1 cellular context compared by ENCODE assay signal in genomic region chr17:59220328-59221158, GRCh38.
TF ChIP-seq lines count a peak whose summit lies in the region.

Gene GDPD1 (plus strand): TSS chr17:59220511. CDS start chr17:59220610, 99 bp downstream.

TF ChIP-seq in GM12878, 131 proteins besides CTCF, POLR2A, EP300 and RAD21 (continued from another document):
- peak; percentile 59 for TF ChIP-seq ZNF687 (IDR thresholded peaks at IDR 0.05)
- TF ChIP-seq MXI1 (IDR thresholded peaks at IDR 0.05; ENCODE audit: low read depth, low read length) = peak; percentile 28; the same call in 1 of the 2 replicates
- no peak for TF ChIP-seq BCL3 (IDR thresholded peaks at IDR 0.05; ENCODE audit: borderline replicate concordance, insufficient read depth, low read depth, low read length, poor library complexity, severe bottlenecking)
- peak; percentile 68 for TF ChIP-seq ATF7 (IDR thresholded peaks at IDR 0.05; ENCODE audit: low read depth)
- no peak for TF ChIP-seq USF2 (IDR thresholded peaks at IDR 0.05; ENCODE audit: borderline replicate concordance, low read depth, low read length)
- TF ChIP-seq IKZF2 (IDR thresholded peaks at IDR 0.05) = peak in 1 of 2 experiments; percentile 66; a peak in 1 of 4 replicates
- peak; percentile 75 for TF ChIP-seq CREM (IDR thresholded peaks at IDR 0.05; ENCODE audit: low read depth)
- TF ChIP-seq NFIC (IDR thresholded peaks at IDR 0.05; ENCODE audit: low read depth, low read length) = no peak
- no peak for TF ChIP-seq E2F4 (IDR thresholded peaks at IDR 0.05; ENCODE audit: low read depth, low read length)
- TF ChIP-seq LARP7 (IDR thresholded peaks at IDR 0.05) = peak; percentile 51
- TF ChIP-seq NR2C1 (IDR thresholded peaks at IDR 0.05) = 0 out of 2 replicates have a peak, but pooled peaks have one; percentile 47
- peak; percentile 61 for TF ChIP-seq RUNX3 (IDR thresholded peaks at IDR 0.05; ENCODE audit: low read length)
- TF ChIP-seq YY1 (IDR thresholded peaks at IDR 0.05; ENCODE audit: low read depth, low read length) = peak; percentile 47; the same call in 1 of the 2 replicates
- TF ChIP-seq ZSCAN29 (IDR thresholded peaks at IDR 0.05) = no peak
- peak; percentile 35; the same call in 1 of the 2 replicates for TF ChIP-seq BACH1 (IDR thresholded peaks at IDR 0.05; ENCODE audit: borderline replicate concordance)
- peak; percentile 54; the same call in 1 of the 2 replicates for TF ChIP-seq ZBTB40 (IDR thresholded peaks at IDR 0.05; ENCODE audit: borderline replicate concordance)
- TF ChIP-seq FOXK2 (IDR thresholded peaks at IDR 0.05) = 0 out of 2 replicates have a peak, but pooled peaks have one; percentile 7
- TF ChIP-seq DPF2 (IDR thresholded peaks at IDR 0.05) = 0 out of 2 replicates have a peak, but pooled peaks have one; percentile 38
- TF ChIP-seq BCL11A (IDR thresholded peaks at IDR 0.05; ENCODE audit: low read depth, low read length) = no peak
- TF ChIP-seq IKZF1 (conservative IDR thresholded peaks at IDR 0.05) = peak; percentile 87
- TF ChIP-seq ZBTB11 (CRISPR knock-in tag; IDR thresholded peaks at IDR 0.05) = no peak
- peak; percentile 31; the same call in 1 of the 2 replicates for TF ChIP-seq BMI1 (IDR thresholded peaks at IDR 0.05; ENCODE audit: borderline replicate concordance)
- no peak for TF ChIP-seq SPI1 (IDR thresholded peaks at IDR 0.05; ENCODE audit: borderline replicate concordance, insufficient read depth, low read depth, low read length)
- peak; percentile 64; the same call in 1 of the 2 replicates for TF ChIP-seq NFXL1 (IDR thresholded peaks at IDR 0.05; ENCODE audit: borderline replicate concordance)
- TF ChIP-seq WRNIP1 (IDR thresholded peaks at IDR 0.05; ENCODE audit: borderline replicate concordance, low read depth, low read length) = no peak
- peak; percentile 29; the same call in 1 of the 2 replicates for TF ChIP-seq POLR2AphosphoS5 (IDR thresholded peaks at IDR 0.05; ENCODE audit: low read length)
- TF ChIP-seq RELB (IDR thresholded peaks at IDR 0.05; ENCODE audit: low read depth) = 0 out of 2 replicates have a peak, but pooled peaks have one; percentile 16
- TF ChIP-seq YBX1 (IDR thresholded peaks at IDR 0.05) = no peak
